ENCODE assay signal across 8 cellular contexts in the genomic region with DNA sequence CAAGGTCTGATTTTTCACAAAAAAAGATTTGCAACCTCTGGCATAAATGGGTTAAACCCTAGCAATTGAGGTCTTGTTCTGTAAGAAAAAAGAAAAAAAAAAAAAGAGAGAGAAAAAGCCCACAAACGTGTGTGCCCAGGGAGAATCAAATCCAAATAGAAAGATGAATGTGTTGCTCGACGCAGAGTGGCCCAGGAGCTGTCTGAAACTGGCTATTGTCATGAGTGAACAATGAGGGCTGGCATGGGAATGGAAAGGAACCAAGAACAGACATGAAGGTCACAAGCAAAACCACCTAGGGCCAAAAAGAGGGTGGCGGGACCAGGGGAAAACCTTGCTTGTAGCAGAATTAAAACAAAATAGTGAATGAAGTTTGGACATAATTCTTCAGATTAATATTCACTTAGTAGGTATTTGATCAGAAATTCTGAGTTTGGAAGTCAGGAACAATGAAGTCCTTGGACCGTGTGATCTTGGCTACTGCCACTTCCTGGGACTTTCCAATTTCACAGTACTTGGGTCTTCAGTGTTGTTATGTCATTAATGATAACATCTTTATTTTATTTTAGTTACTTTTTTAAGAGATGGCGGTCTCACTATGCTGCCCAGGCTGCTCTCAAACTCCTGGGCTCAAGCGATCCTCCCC. TPM values are rescaled to one million over a fixed set of nuclear protein-coding genes. Genes with fewer than 3 reads are reported as not detected.
DNase-seq lines count a peak whose midpoint lies in the region; ATAC-seq and TF ChIP-seq lines count a peak whose summit lies in the region.

No MANE protein-coding gene starts in this region.

- peaks cover 56% of the 10 kb centered on the region in 2 donors for H3K4me1 ChIP-seq in gastrocnemius medialis

- H3K9me3 ChIP-seq in gastrocnemius medialis = no peaks in the 10 kb centered on the region

- intact Hi-C loops in gastrocnemius medialis (cut with DNase I; ENCODE audit: low total_unique reads) = loop anchor here (5.0 to 10.0 kb wide), 4 partner anchors 192 to 1093 kb away; a partner anchor contains a TSS

- no peak for TF ChIP-seq CTCF in GM12875 (IDR thresholded peaks at IDR 0.05; ENCODE audit: borderline replicate concordance, insufficient read depth, low read depth, low read length)
- TF ChIP-seq CTCF in epithelial cell of proximal tubule (conservative IDR thresholded peaks at IDR 0.05; ENCODE audit: low read depth, low read length) = no peak
- no peak for TF ChIP-seq CTCF in gastrocnemius medialis (IDR thresholded peaks at IDR 0.05 in 4 of 5, conservative IDR thresholded peaks at IDR 0.05 in 1 of 5)

- H3K27me3 ChIP-seq in gastrocnemius medialis = no peaks in the 10 kb centered on the region

- H3K4me3 ChIP-seq in GM12875 (ENCODE audit: low read depth, low read length) = peak overlapping the region; percentile 97
- peak overlapping the region; percentile 74 for H3K4me3 ChIP-seq in epithelial cell of proximal tubule (ENCODE audit: low read depth, low read length)
- H3K4me3 ChIP-seq in gastrocnemius medialis = peak overlapping the region in 1 of 4 donors; percentile 72

- DNase-seq in RPMI7951 (ENCODE audit: low read depth) (peak; percentile 52), epithelial cell of proximal tubule (ENCODE audit: low read depth) (no peak), gastrocnemius medialis (no peak), DMS153 (lab: John Stamatoyannopoulos, UW) (no peak)

- in situ Hi-C loops in gastrocnemius medialis (cut with MboI; ENCODE audit: low sequenced_read_pairs in 4 of 4) = no loop called here

- H3K36me3 ChIP-seq in gastrocnemius medialis = peaks cover 0 to 44% of the 10 kb centered on the region in 2 donors

- TF ChIP-seq POLR2A in gastrocnemius medialis (IDR thresholded peaks at IDR 0.05) = no peak

- no peak for ATAC-seq in gastrocnemius medialis
- ATAC-seq in HG03045 (IDR thresholded peaks at IDR 0.05; ENCODE audit: unreplicated experiment) = no peak
- no peak for ATAC-seq in HG03342 (IDR thresholded peaks at IDR 0.05; ENCODE audit: unreplicated experiment)
- ATAC-seq in HG02884 (IDR thresholded peaks at IDR 0.05; ENCODE audit: unreplicated experiment) = no peak

- peak overlapping the region; percentile 53 to 97 (median 96) for H3K27ac ChIP-seq in gastrocnemius medialis

RNA-seq across cellular contexts. Expression of a gene that starts 3.1 kb away (rescaled TPM):
- 4,200 and 4,316 TPM in 2 replicates for total RNA-seq in RPMI7951 (2014; rRNA removed; shearing (Covaris generic))
- total RNA-seq in epithelial cell of proximal tubule (2,577 and 2,907 TPM in 2 replicates), gastrocnemius medialis (100 to 1,000 TPM; 112 to 354 (median 209) TPM)

RNA-seq across cellular contexts. Expression of a gene that starts 57.9 kb away (rescaled TPM):
- total RNA-seq in RPMI7951 (2014; rRNA removed; shearing (Covaris generic)) = 7.4 and 10.3 TPM in 2 replicates
- total RNA-seq in epithelial cell of proximal tubule (18.0 and 30.0 TPM in 2 replicates), gastrocnemius medialis (100 to 1,000 TPM in 3 of 4 donors, 10 to 100 TPM in 1; 60.8 to 106 (median 102) TPM)
